7 cellular contexts compared by ENCODE assay signal in genomic region chr1:109619405-109619654, GRCh38. TPM values are rescaled to one million over a fixed set of nuclear protein-coding genes. Genes with fewer than 3 reads are reported as not detected.
DNase-seq lines count a peak whose midpoint lies in the region; ATAC-seq and TF ChIP-seq lines count a peak whose summit lies in the region.

TSS of gene GNAT2 (minus strand) at chr1:109619616. CDS start at chr1:109612870, 6,746 bp downstream.

- H3K36me3 Mint-ChIP-seq in activated CD8-positive, alpha-beta T cell treated with anti-CD3 and anti-CD28 coated beads for 36 hours (ENCODE audit: low read depth), result peaks cover 9% of the 10 kb centered on the region
- no peaks in the 10 kb centered on the region for H3K36me3 Mint-ChIP-seq in stimulated activated memory B cell treated with anti-CD40 and anti-IgM and Interleukin-4, amounts not matched to agents 10 μg/mL and 1 μg/mL and 100 μg/mL, for 72 hours

- no peaks in the 10 kb centered on the region for H3K9me3 Mint-ChIP-seq in activated CD8-positive, alpha-beta T cell treated with anti-CD3 and anti-CD28 coated beads for 36 hours
- no peaks in the 10 kb centered on the region for H3K9me3 Mint-ChIP-seq in stimulated activated memory B cell treated with anti-CD40 and anti-IgM and Interleukin-4, amounts not matched to agents 10 μg/mL and 1 μg/mL and 100 μg/mL, for 72 hours

- no peaks in the 10 kb centered on the region for H3K36me3 ChIP-seq in iPS DF 6.9 (ENCODE audit: control insufficient read depth, insufficient read depth, low read length)

- CTCF ChIA-PET in HEK293T (lab: Yijun Ruan, JAX), result interaction anchor here (0.8 to 1.8 kb wide), 5 partner anchors 11 to 158 kb away, joined by 3 to 6 read pairs (median 4); partner anchors contain the start of gene GNAI3
- CTCF ChIA-PET in activated CD8-positive, alpha-beta T cell treated with anti-CD3 and anti-CD28 coated beads for 36 hours (lab: Charles Lee), result interaction anchor here (1.0 to 5.9 kb wide), 7 partner anchors 11 to 365 kb away, joined by 3 to 33 read pairs (median 9); partner anchors contain the start of gene AHCYL1

- intact Hi-C loops in activated CD8-positive, alpha-beta T cell treated with anti-CD3 and anti-CD28 coated beads for 36 hours (cut with micrococcal nuclease), result no loop called here

- POLR2A ChIA-PET in HEK293T (lab: Yijun Ruan, JAX), result interaction anchor here (0.6 to 2.4 kb wide), 9 partner anchors 8 to 80 kb away, joined by 3 to 52 read pairs (median 5); partner anchors contain the start of genes GNAI3, GPR61 and GSTM2
- POLR2A ChIA-PET in activated CD8-positive, alpha-beta T cell treated with anti-CD3 and anti-CD28 coated beads for 36 hours (lab: Charles Lee), result interaction anchor here (0.8 to 3.8 kb wide), 12 partner anchors 9 to 295 kb away, joined by 3 to 26 read pairs (median 4); partner anchors contain the start of gene GNAI3

- no peaks in the 10 kb centered on the region for H3K27me3 ChIP-seq in iPS DF 6.9 (ENCODE audit: control insufficient read depth, insufficient read depth, low read length)

- TF ChIP-seq CTCF in activated CD8-positive, alpha-beta T cell treated with anti-CD3 and anti-CD28 coated beads for 36 hours (IDR thresholded peaks at IDR 0.05), result no peak

- peaks cover 2% of the 10 kb centered on the region; the same call in 1 of the 2 replicates for H3K4me1 ChIP-seq in iPS DF 6.9 (ENCODE audit: control insufficient read depth, insufficient read depth, low read length)

- peak; percentile 38 for DNase-seq in HEK293T (ENCODE audit: extremely low spot score)
- DNase-seq in activated CD8-positive, alpha-beta T cell treated with anti-CD3 and anti-CD28 coated beads for 36 hours, result no peak
- no peak for DNase-seq in iPS DF 6.9 (ENCODE audit: low read depth, low spot score)
- no peak for DNase-seq in NCI-H345 treated with DMSO at 0.1 percent for 48 hours (lab: John Stamatoyannopoulos, UW; ENCODE audit: unreplicated experiment)

- WGBS in iPS DF 6.9 (ENCODE audit: insufficient coverage, insufficient read length), result no CpG with 5 or more reads among the region's 6 CpGs

- ATAC-seq in activated CD8-positive, alpha-beta T cell treated with anti-CD3 and anti-CD28 coated beads for 36 hours, result no peak
- no peak for ATAC-seq in stimulated activated memory B cell treated with anti-CD40 and anti-IgM and Interleukin-4, amounts not matched to agents 10 μg/mL and 1 μg/mL and 100 μg/mL, for 72 hours
- ATAC-seq in GM21717 (IDR thresholded peaks at IDR 0.05; ENCODE audit: unreplicated experiment), result no peak
- no peak for ATAC-seq in HG02588 (IDR thresholded peaks at IDR 0.05; ENCODE audit: unreplicated experiment)

- peak within 1 kb of the TSS; percentile 88 for H3K4me3 Mint-ChIP-seq in activated CD8-positive, alpha-beta T cell treated with anti-CD3 and anti-CD28 coated beads for 36 hours
- peak within 1 kb of the TSS; percentile 96 for H3K4me3 Mint-ChIP-seq in stimulated activated memory B cell treated with anti-CD40 and anti-IgM and Interleukin-4, amounts not matched to agents 10 μg/mL and 1 μg/mL and 100 μg/mL, for 72 hours

- no peak within 1 kb of the TSS for H3K27ac ChIP-seq in iPS DF 6.9 (ENCODE audit: low read length)

- no peaks in the 10 kb centered on the region for H3K27me3 Mint-ChIP-seq in activated CD8-positive, alpha-beta T cell treated with anti-CD3 and anti-CD28 coated beads for 36 hours
- H3K27me3 Mint-ChIP-seq in stimulated activated memory B cell treated with anti-CD40 and anti-IgM and Interleukin-4, amounts not matched to agents 10 μg/mL and 1 μg/mL and 100 μg/mL, for 72 hours, result no peaks in the 10 kb centered on the region

- peaks cover 53% of the 10 kb centered on the region for H3K4me1 Mint-ChIP-seq in activated CD8-positive, alpha-beta T cell treated with anti-CD3 and anti-CD28 coated beads for 36 hours (ENCODE audit: low read depth)
- peaks cover 81% of the 10 kb centered on the region for H3K4me1 Mint-ChIP-seq in stimulated activated memory B cell treated with anti-CD40 and anti-IgM and Interleukin-4, amounts not matched to agents 10 μg/mL and 1 μg/mL and 100 μg/mL, for 72 hours

- H3K4me3 ChIP-seq in iPS DF 6.9 (ENCODE audit: low read length), result peak within 1 kb of the TSS; percentile 58

- no peaks in the 10 kb centered on the region for H3K9me3 ChIP-seq in iPS DF 6.9 (ENCODE audit: control insufficient read depth, insufficient read depth, low read length)

- peak within 1 kb of the TSS; percentile 93 for H3K27ac Mint-ChIP-seq in activated CD8-positive, alpha-beta T cell treated with anti-CD3 and anti-CD28 coated beads for 36 hours
- H3K27ac Mint-ChIP-seq in stimulated activated memory B cell treated with anti-CD40 and anti-IgM and Interleukin-4, amounts not matched to agents 10 μg/mL and 1 μg/mL and 100 μg/mL, for 72 hours, result peak within 1 kb of the TSS; percentile 89

TF ChIP-seq in HEK293T, 16 proteins besides CTCF, POLR2A, EP300 and RAD21:
- no peak for TF ChIP-seq HDGF (IDR thresholded peaks at IDR 0.05; ENCODE audit: borderline replicate concordance)
- no peak for TF ChIP-seq SUZ12 (IDR thresholded peaks at IDR 0.05)
- TF ChIP-seq, protein P1, sequence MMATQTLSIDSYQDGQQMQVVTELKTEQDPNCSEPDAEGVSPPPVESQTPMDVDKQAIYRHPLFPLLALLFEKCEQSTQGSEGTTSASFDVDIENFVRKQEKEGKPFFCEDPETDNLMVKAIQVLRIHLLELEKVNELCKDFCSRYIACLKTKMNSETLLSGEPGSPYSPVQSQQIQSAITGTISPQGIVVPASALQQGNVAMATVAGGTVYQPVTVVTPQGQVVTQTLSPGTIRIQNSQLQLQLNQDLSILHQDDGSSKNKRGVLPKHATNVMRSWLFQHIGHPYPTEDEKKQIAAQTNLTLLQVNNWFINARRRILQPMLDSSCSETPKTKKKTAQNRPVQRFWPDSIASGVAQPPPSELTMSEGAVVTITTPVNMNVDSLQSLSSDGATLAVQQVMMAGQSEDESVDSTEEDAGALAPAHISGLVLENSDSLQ (IDR thresholded peaks at IDR 0.05), result no peak
- no peak for TF ChIP-seq CTBP1 (IDR thresholded peaks at IDR 0.05; ENCODE audit: borderline replicate concordance)
- TF ChIP-seq ARNT (IDR thresholded peaks at IDR 0.05), result no peak
- TF ChIP-seq FOXA1 (IDR thresholded peaks at IDR 0.05), result no peak
- no peak for TF ChIP-seq BHLHE40 (IDR thresholded peaks at IDR 0.05; ENCODE audit: borderline replicate concordance)
- TF ChIP-seq LEF1 (IDR thresholded peaks at IDR 0.05; ENCODE audit: borderline replicate concordance), result no peak
- no peak for TF ChIP-seq FOXK2 (IDR thresholded peaks at IDR 0.05)

RNA-seq across cellular contexts. Expression of gene GNAT2, which starts in this region (rescaled TPM):
- total RNA-seq in activated CD8-positive, alpha-beta T cell treated with anti-CD3 and anti-CD28 coated beads for 36 hours, result under 1 TPM; 0.81 to 0.88 TPM
